Comparison of ENCODE assay signal across 26 cellular contexts in genomic region chr1:223245983-223246382, GRCh38.
"Had no signal": no experiment of that assay in that cellular context is flagged by ENCODE, and none has a peak within 500 bp of the region (broad histone marks: within the 10 kb centered on the region; RNA-seq: fewer than 3 reads in every experiment).

No MANE protein-coding gene starts in this region.

- H3K36me3 Mint-ChIP-seq: stimulated activated memory B cell treated with anti-CD40 and anti-IgM and Interleukin-4, amounts not matched to agents 10 μg/mL and 1 μg/mL and 100 μg/mL, for 72 hours had no signal

- H3K4me3 Mint-ChIP-seq: naive thymus-derived CD8-positive, alpha-beta T cell; nephron; neural crest cell; stimulated activated memory B cell treated with anti-CD40 and anti-IgM and Interleukin-4, amounts not matched to agents 10 μg/mL and 1 μg/mL and 100 μg/mL, for 72 hours; stimulated activated naive CD8-positive, alpha-beta T cell treated with anti-CD3 and anti-CD28 coated beads, Interleukin-15, amount 100 ng/mL, for 72 hours had no signal

- H3K9me3 ChIP-seq: left lung, lower lobe of right lung, right atrium auricular region, right lobe of liver, tibial nerve, upper lobe of left lung had no signal

- H3K4me1 Mint-ChIP-seq: nephron; neural crest cell; stimulated activated memory B cell treated with anti-CD40 and anti-IgM and Interleukin-4, amounts not matched to agents 10 μg/mL and 1 μg/mL and 100 μg/mL, for 72 hours had no signal

- H3K36me3 ChIP-seq: left lung, lower lobe of right lung, right atrium auricular region, right lobe of liver, tibial nerve, upper lobe of left lung had no signal

- H3K27me3 ChIP-seq: left lung, right atrium auricular region, right lobe of liver, tibial nerve, upper lobe of left lung had no signal

- H3K4me1 ChIP-seq: left lung, lower lobe of right lung, parathyroid adenoma, right atrium auricular region, tibial nerve, upper lobe of left lung had no signal

- H3K4me3 ChIP-seq: left lung, lower lobe of right lung, right atrium auricular region, right lobe of liver, smooth muscle cell, tibial nerve, upper lobe of left lung had no signal

- H3K27ac Mint-ChIP-seq: nephron; progenitor cell of endocrine pancreas; stimulated activated memory B cell treated with anti-CD40 and anti-IgM and Interleukin-4, amounts not matched to agents 10 μg/mL and 1 μg/mL and 100 μg/mL, for 72 hours had no signal

- H3K9me3 Mint-ChIP-seq: neural crest cell; stimulated activated memory B cell treated with anti-CD40 and anti-IgM and Interleukin-4, amounts not matched to agents 10 μg/mL and 1 μg/mL and 100 μg/mL, for 72 hours; stimulated activated naive CD8-positive, alpha-beta T cell treated with anti-CD3 and anti-CD28 coated beads, Interleukin-15, amount 100 ng/mL, for 72 hours had no signal

- H3K27me3 Mint-ChIP-seq: stimulated activated naive CD8-positive, alpha-beta T cell treated with anti-CD3 and anti-CD28 coated beads, Interleukin-15, amount 100 ng/mL, for 72 hours had no signal

- DNase-seq: hippocampal formation; kidney; left colon; left lung; lower lobe of right lung; mammary epithelial cell; mesenchymal stem cell; naive thymus-derived CD8-positive, alpha-beta T cell; nucleus accumbens; stimulated activated CD4-positive, alpha-beta T cell treated with anti-CD3 and anti-CD28 coated beads, Interleukin-1b, Interleukin-23, amount 100 ng/mL, for 48 hours; stimulated activated CD4-positive, alpha-beta T cell treated with anti-CD3 and anti-CD28 coated beads, Interleukin-2, amount 100 ng/mL, for 48 hours; stimulated activated CD4-positive, alpha-beta T cell treated with anti-CD3 and anti-CD28 coated beads, Interleukin-4, amount 100 ng/mL, for 4 hours; stimulated activated CD8-positive, alpha-beta memory T cell treated with anti-CD3 and anti-CD28 coated beads, Interleukin-4, amount 100 ng/mL, for 48 hours; stimulated activated naive CD4-positive, alpha-beta T cell treated with Interleukin-2 at 50 U/mL for 16 hours; stimulated activated naive CD8-positive, alpha-beta T cell treated with anti-CD3 and anti-CD28 coated beads, Interleukin-15, amount 100 ng/mL, for 72 hours; substantia nigra; upper lobe of left lung had no signal

- H3K27ac ChIP-seq: left lung, lower lobe of right lung, parathyroid adenoma, right atrium auricular region, right lobe of liver, tibial nerve, upper lobe of left lung had no signal

- ATAC-seq: left colon; lower lobe of right lung; naive thymus-derived CD8-positive, alpha-beta T cell; right lobe of liver; stimulated activated memory B cell treated with anti-CD40 and anti-IgM and Interleukin-4, amounts not matched to agents 10 μg/mL and 1 μg/mL and 100 μg/mL, for 72 hours; stimulated activated naive CD8-positive, alpha-beta T cell treated with anti-CD3 and anti-CD28 coated beads, Interleukin-15, amount 100 ng/mL, for 72 hours had no signal
